Comparison of ENCODE assay signal across 32 cellular contexts in the genomic region with DNA sequence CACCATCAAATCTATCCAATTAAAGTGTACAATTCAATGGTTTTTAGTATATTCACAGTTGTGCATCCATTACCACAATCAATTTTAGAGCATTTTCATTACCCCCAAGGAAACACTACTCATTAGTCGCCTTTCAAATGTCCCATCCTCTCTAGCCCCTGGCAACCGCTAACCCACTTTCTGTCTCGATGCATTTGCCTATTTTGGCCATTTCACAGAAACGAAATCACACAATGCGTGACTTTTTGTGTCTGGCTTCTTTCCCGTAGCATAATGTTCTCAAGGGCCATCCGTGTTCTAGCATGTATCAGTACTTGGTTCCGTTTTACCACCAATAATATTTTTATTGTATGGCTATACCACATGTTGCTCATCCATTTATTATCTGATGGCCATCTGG.
"Had no signal": no experiment of that assay in that cellular context is flagged by ENCODE, and none has a peak within 500 bp of the region (broad histone marks: within the 10 kb centered on the region; RNA-seq: fewer than 3 reads in every experiment).

No MANE protein-coding gene starts in this region.

- H3K27me3 ChIP-seq: MG63, SJCRH30 had no signal

- H3K9me3 ChIP-seq: MG63, SJCRH30 had no signal

- H3K4me3 Mint-ChIP-seq: T-cell had no signal

- ATAC-seq: Panc1, Right ventricle myocardium inferior, SK-N-SH treated with all-trans-retinoic acid at 6 μM for 48 hours, T-cell had no signal

- H3K36me3 ChIP-seq: MG63, SJCRH30 had no signal

- H3K4me3 ChIP-seq: MG63, PC-9, SJCRH30, SK-N-MC had no signal

- H3K27ac Mint-ChIP-seq: T-cell had no signal

- H3K4me1 ChIP-seq: SJCRH30 had no signal

- H3K9me3 Mint-ChIP-seq: T-cell had no signal

- H3K27ac ChIP-seq: PC-9, RWPE1, SJCRH30, SK-N-MC had no signal

- H3K27me3 Mint-ChIP-seq: T-cell had no signal

- H2AFZ ChIP-seq: PC-9 had no signal

- H3K4me2 ChIP-seq: PC-9 had no signal

- DNase-seq: MG63, NCI-H1048, NCI-H1092 treated with DMSO at 0.1 percent for 48 hours, NCI-H1105 treated with DMSO at 0.1 percent for 48 hours, NCI-H1417, NCI-H1436, NCI-H146, NCI-H1694, NCI-H187, NCI-H1930, NCI-H2029 treated with DMSO at 0.1 percent for 48 hours, NCI-H2081 treated with DMSO at 0.1 percent for 48 hours, NCI-H2107, NCI-H2171, NCI-H226, NCI-H446 treated with DMSO at 0.1 percent for 48 hours, NCI-H510A, NCI-H524, NCI-H526, NCI-H69, NCI-H748 treated with DMSO at 0.1 percent for 48 hours, NCI-H82, PC-9, SHP77, SIG-M5, SJCRH30, T-cell had no signal

- H3K36me3 Mint-ChIP-seq: T-cell had no signal
